ENCODE assay signal across 11 cellular contexts in genomic region chr14:34365309-34365915, GRCh38.
A peak's percentile ranks its signal among the peaks of the same experiment; 100 is the strongest.
DNase-seq lines count a peak whose midpoint lies in the region; ATAC-seq, FAIRE-seq and TF ChIP-seq lines count a peak whose summit lies in the region.
"Had no signal": no experiment of that assay in that cellular context is flagged by ENCODE, and none has a peak within 500 bp of the region (broad histone marks: within the 10 kb centered on the region; RNA-seq: fewer than 3 reads in every experiment).

No MANE protein-coding gene starts in this region.

- no peaks in the 10 kb centered on the region for H3K4me1 ChIP-seq in Loucy (ENCODE audit: insufficient read depth, low read length, poor library complexity, severe bottlenecking)
- H3K4me1 ChIP-seq in HepG2 (ENCODE audit: insufficient read depth, low read length) = peaks cover 35% of the 10 kb centered on the region
- no peaks in the 10 kb centered on the region for H3K4me1 ChIP-seq in CD8-positive, alpha-beta memory T cell (ENCODE audit: insufficient read depth, low read length)
- H3K4me1 ChIP-seq in HAP-1 = no peaks in the 10 kb centered on the region; the same call in 1 of the 2 replicates
- H3K4me1 ChIP-seq: SJSA1 had no signal

- H3K9me3 ChIP-seq in Loucy (ENCODE audit: insufficient read depth, low read depth, low read length) (no peaks in the 10 kb centered on the region), HepG2 (ENCODE audit: low read length) (no peaks in the 10 kb centered on the region), HAP-1 (no peaks in the 10 kb centered on the region)
- H3K9me3 ChIP-seq in CD8-positive, alpha-beta memory T cell (ENCODE audit: low read length) = no peaks in the 10 kb centered on the region
- H3K9me3 ChIP-seq: SJSA1 had no signal

- H3K4me3 Mint-ChIP-seq in CD8-positive, alpha-beta memory T cell = no peak overlapping the region

- intact Hi-C loops in HepG2 (cut with micrococcal nuclease; ENCODE audit: unreplicated experiment) = loop anchor here (1.0 to 5.0 kb wide), 5 partner anchors 33 to 172 kb away; partner anchors contain the start of gene EAPP

- H3K4me1 Mint-ChIP-seq in CD8-positive, alpha-beta memory T cell = no peaks in the 10 kb centered on the region

- POLR2A ChIA-PET in BJ (lab: Charles Lee) = no interaction called here
- POLR2A ChIA-PET in HepG2 (lab: Yijun Ruan, JAX) = interaction anchor here (0.6 to 1.9 kb wide), 4 partner anchors 34 to 133 kb away, joined by 3 to 6 read pairs (median 3); no protein-coding TSS in a partner anchor
- POLR2A ChIA-PET in CD8-positive, alpha-beta memory T cell (lab: Charles Lee) = no interaction called here

- no peaks in the 10 kb centered on the region for H3F3A ChIP-seq in Loucy (ENCODE audit: low read depth)

- CTCF ChIA-PET in BJ (lab: Yijun Ruan, JAX) (interaction anchor here (0.7 to 1.9 kb wide), 4 partner anchors 10 to 284 kb away, joined by 3 to 6 read pairs (median 4); no protein-coding TSS in a partner anchor), HepG2 (lab: Yijun Ruan, JAX; ENCODE audit: low intra/inter-chr PET ratio, low total read pairs) (interaction anchor here (1.0 to 1.9 kb wide), 2 partner anchors 34 to 133 kb away, joined by 4 to 21 read pairs; no protein-coding TSS in a partner anchor)
- CTCF ChIA-PET in CD8-positive, alpha-beta memory T cell (lab: Charles Lee) = no interaction called here

- H3K79me2 ChIP-seq in Loucy (ENCODE audit: insufficient read depth, low read length) (no peaks in the 10 kb centered on the region), HepG2 (ENCODE audit: insufficient read depth, low read length) (no peaks in the 10 kb centered on the region)

- no peak overlapping the region for H3K4me2 ChIP-seq in Loucy (ENCODE audit: low read depth, low read length, poor library complexity, severe bottlenecking)
- H3K4me2 ChIP-seq in HepG2 (ENCODE audit: low read depth, low read length) = peak overlapping the region; percentile 58

- H3K27me3 ChIP-seq in BJ (ENCODE audit: control insufficient read depth, insufficient read depth, low read length) (peaks cover 3% of the 10 kb centered on the region; the same call in 1 of the 2 replicates), Loucy (ENCODE audit: insufficient read depth, low read length, poor library complexity, severe bottlenecking) (no peaks in the 10 kb centered on the region), HepG2 (ENCODE audit: control insufficient read depth in 1 of 2, insufficient read depth in 2 of 2, low read length in 2 of 2) (peaks cover 0 to 2% of the 10 kb centered on the region in 2 experiments; a peak in 1 of 5 replicates), HAP-1 (ENCODE audit: low read depth) (no peaks in the 10 kb centered on the region)
- H3K27me3 ChIP-seq in CD8-positive, alpha-beta memory T cell (ENCODE audit: insufficient read depth, low read length, poor library complexity, severe bottlenecking) = peaks cover 5% of the 10 kb centered on the region
- H3K27me3 ChIP-seq: SJSA1 had no signal

- peak; percentile 55; the same call in 1 of the 2 replicates for TF ChIP-seq RAD21 in HepG2 (CRISPR knock-in tag; IDR thresholded peaks at IDR 0.05)

- peak; percentile 75 for ATAC-seq in HepG2

- no peak for TF ChIP-seq POLR2A in HepG2 (IDR thresholded peaks at IDR 0.05; ENCODE audit: insufficient read depth in 1 of 2, low read depth in 2 of 2, low read length in 2 of 2)

- no peaks in the 10 kb centered on the region for H3K36me3 Mint-ChIP-seq in CD8-positive, alpha-beta memory T cell

- WGBS in HepG2 (ENCODE audit: low lambda C conversion rate) = 7% methylated on average over 5 of the region's 5 CpGs

- no peak for DNase-seq in BJ (ENCODE audit: low read depth)
- DNase-seq in astrocyte of the cerebellum (ENCODE audit: low read depth) = no peak
- DNase-seq in HepG2 (ENCODE audit: low spot score) = peak; percentile 59
- DNase-seq in AG20443 (ENCODE audit: low spot score) = no peak
- no peak for DNase-seq in CD8-positive, alpha-beta memory T cell
- no peak for DNase-seq in HAP-1 (ENCODE audit: low spot score in 2 of 2)
- no peak for DNase-seq in NCI-H446 treated with DMSO at 0.1 percent for 48 hours (lab: John Stamatoyannopoulos, UW)
- DNase-seq: activated T-cell treated with anti-CD3 and anti-CD28 coated beads, Interleukin-2, amount 50 U/mL, for 48 hours; hypothalamus had no signal

- no peaks in the 10 kb centered on the region for H3K36me3 ChIP-seq in BJ (ENCODE audit: control insufficient read depth, insufficient read depth, low read length)
- no peaks in the 10 kb centered on the region for H3K36me3 ChIP-seq in Loucy (ENCODE audit: insufficient read depth, low read length)
- no peaks in the 10 kb centered on the region for H3K36me3 ChIP-seq in HepG2 (replicated peaks in 1 of 2; ENCODE audit: control insufficient read depth in 1 of 2, insufficient read depth in 2 of 2, low read length in 2 of 2)
- no peaks in the 10 kb centered on the region for H3K36me3 ChIP-seq in CD8-positive, alpha-beta memory T cell (ENCODE audit: insufficient read depth, low read length)
- H3K36me3 ChIP-seq in HAP-1 (replicated peaks) = no peaks in the 10 kb centered on the region
- H3K36me3 ChIP-seq: SJSA1 had no signal

- H2AFZ ChIP-seq in Loucy (ENCODE audit: low read length) (0 out of 2 replicates have a peak overlapping the region, but pooled peaks have one; percentile 52), HepG2 (ENCODE audit: low read length) (no peak overlapping the region)

- H3K9ac ChIP-seq in Loucy (ENCODE audit: low read depth, low read length, poor library complexity, severe bottlenecking) = no peak overlapping the region
- H3K9ac ChIP-seq in HepG2 (ENCODE audit: insufficient read depth, low read depth, low read length) = no peak overlapping the region

- H3K27ac Mint-ChIP-seq in CD8-positive, alpha-beta memory T cell = peak overlapping the region in 1 of 8 donors; percentile 18

- H4K20me1 ChIP-seq in Loucy (ENCODE audit: insufficient read depth, low read length, poor library complexity, severe bottlenecking) (no peaks in the 10 kb centered on the region), HepG2 (ENCODE audit: insufficient read depth, low read length) (no peaks in the 10 kb centered on the region)

- peak; percentile 58 for FAIRE-seq in HepG2 (lab: Jason Lieb, UNC)

- TF ChIP-seq CTCF in BJ (IDR thresholded peaks at IDR 0.05; ENCODE audit: insufficient read depth, low read depth, low read length) (peak; percentile 39), Loucy (conservative IDR thresholded peaks at IDR 0.05; ENCODE audit: low read length) (peak; percentile 38), astrocyte of the cerebellum (IDR thresholded peaks at IDR 0.05; ENCODE audit: low read depth, low read length, missing control alignments) (peak; percentile 42), HepG2 (CRISPR knock-in tag; IDR thresholded peaks at IDR 0.05) (peak; percentile 62)

- peaks cover 10 to 37% of the 10 kb centered on the region in 2 donors for H3K27me3 Mint-ChIP-seq in CD8-positive, alpha-beta memory T cell

- TF ChIP-seq EP300 in HepG2 (IDR thresholded peaks at IDR 0.05; ENCODE audit: low read depth in 2 of 2, low read length in 2 of 2) (no peak), HepG2 (CRISPR knock-in tag; IDR thresholded peaks at IDR 0.05; ENCODE audit: borderline replicate concordance) (no peak)

- H3K9me2 ChIP-seq in Loucy (replicated peaks; ENCODE audit: low read depth, low read length) = no peaks in the 10 kb centered on the region

- H3K27ac ChIP-seq in HepG2 (ENCODE audit: extremely low read length, insufficient read depth, low read length) = no peak overlapping the region
- no peak overlapping the region for H3K27ac ChIP-seq in CD8-positive, alpha-beta memory T cell (ENCODE audit: low read depth, low read length)
- H3K27ac ChIP-seq: SJSA1 had no signal

- no TSS peak for BruUV-seq in HepG2 (replicated peaks; lab: Mats Ljungman, UMichigan)

- no peaks in the 10 kb centered on the region for H3K9me3 Mint-ChIP-seq in CD8-positive, alpha-beta memory T cell

- in situ Hi-C loops in astrocyte of the cerebellum (cut with HindIII; ENCODE audit: low sequenced_read_pairs) = loop anchor here (5.0 kb wide), 1 partner anchor 77 kb away; no protein-coding TSS in a partner anchor
- in situ Hi-C loops in HepG2 (cut with HindIII; ENCODE audit: extremely low pct_ligation_motif_present, low pct_unique_long_range_greater_than_20kb) = loop anchor here (10.0 kb wide), 1 partner anchor 129 kb away; no protein-coding TSS in a partner anchor
- in situ Hi-C loops in HAP-1 (cut with MboI; ENCODE audit: low sequenced_read_pairs) = no loop called here

- no peak overlapping the region for H3K4me3 ChIP-seq in BJ (ENCODE audit: low read depth, low read length)
- H3K4me3 ChIP-seq in Loucy (ENCODE audit: low read length, poor library complexity, severe bottlenecking) = no peak overlapping the region
- H3K4me3 ChIP-seq in astrocyte of the cerebellum (ENCODE audit: low read depth, low read length) = no peak overlapping the region
- H3K4me3 ChIP-seq in HepG2 (replicated peaks in 1 of 3; ENCODE audit: insufficient read depth in 1 of 3, low read depth in 2 of 3, low read length in 3 of 3) = peak overlapping the region in 1 of 3 experiments; percentile 1; a peak in 1 of 6 replicates
- no peak overlapping the region for H3K4me3 ChIP-seq in CD8-positive, alpha-beta memory T cell (ENCODE audit: low read length)
- no peak overlapping the region for H3K4me3 ChIP-seq in HAP-1
- H3K4me3 ChIP-seq: SJSA1 had no signal

TF ChIP-seq in HepG2, 621 proteins besides CTCF, POLR2A, EP300 and RAD21 (continues in another document):
- no peak for TF ChIP-seq TMF1 (CRISPR knock-in tag; IDR thresholded peaks at IDR 0.05; ENCODE audit: low read depth)
- TF ChIP-seq SMARCC2 (IDR thresholded peaks at IDR 0.05) = 0 out of 2 replicates have a peak, but pooled peaks have one; percentile 12
- TF ChIP-seq HDAC2 (CRISPR knock-in tag; IDR thresholded peaks at IDR 0.05) = no peak; the same call in 1 of the 2 replicates
- no peak for TF ChIP-seq ZNF619 (CRISPR knock-in tag; IDR thresholded peaks at IDR 0.05)
- TF ChIP-seq NCOA1 (CRISPR knock-in tag; IDR thresholded peaks at IDR 0.05) = no peak
- TF ChIP-seq ZSCAN29 (CRISPR knock-in tag; conservative IDR thresholded peaks at IDR 0.05) = peak; percentile 17; the same call in 1 of the 2 replicates
- TF ChIP-seq, protein P1, sequence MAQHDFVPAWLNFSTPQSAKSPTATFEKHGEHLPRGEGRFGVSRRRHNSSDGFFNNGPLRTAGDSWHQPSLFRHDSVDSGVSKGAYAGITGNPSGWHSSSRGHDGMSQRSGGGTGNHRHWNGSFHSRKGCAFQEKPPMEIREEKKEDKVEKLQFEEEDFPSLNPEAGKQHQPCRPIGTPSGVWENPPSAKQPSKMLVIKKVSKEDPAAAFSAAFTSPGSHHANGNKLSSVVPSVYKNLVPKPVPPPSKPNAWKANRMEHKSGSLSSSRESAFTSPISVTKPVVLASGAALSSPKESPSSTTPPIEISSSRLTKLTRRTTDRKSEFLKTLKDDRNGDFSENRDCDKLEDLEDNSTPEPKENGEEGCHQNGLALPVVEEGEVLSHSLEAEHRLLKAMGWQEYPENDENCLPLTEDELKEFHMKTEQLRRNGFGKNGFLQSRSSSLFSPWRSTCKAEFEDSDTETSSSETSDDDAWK (CRISPR knock-in tag; IDR thresholded peaks at IDR 0.05) = no peak
